ENCODE assay signal across 20 cellular contexts in the genomic region with DNA sequence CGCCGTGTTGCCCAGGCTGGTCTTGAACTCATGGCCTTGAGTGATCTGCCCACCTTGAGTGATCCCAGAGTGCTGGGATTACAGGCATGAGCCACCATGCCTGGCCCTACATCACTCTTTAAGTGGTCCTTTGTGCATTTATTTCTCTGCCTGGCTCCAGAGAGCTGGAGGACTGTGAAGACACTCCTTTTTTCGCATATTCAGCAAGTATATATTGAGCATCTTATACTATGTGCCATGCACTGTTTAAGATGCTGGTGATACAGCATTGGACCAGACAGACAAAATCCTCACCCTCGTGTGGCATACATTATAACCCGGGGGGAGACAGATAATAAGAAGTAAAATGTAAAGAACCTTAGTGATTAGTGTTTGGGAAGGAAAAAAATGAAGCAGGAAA.
A peak's percentile ranks its signal among the peaks of the same experiment; 100 is the strongest.
DNase-seq lines count a peak whose midpoint lies in the region; ATAC-seq and TF ChIP-seq lines count a peak whose summit lies in the region.
"Had no signal": no experiment of that assay in that cellular context is flagged by ENCODE, and none has a peak within 500 bp of the region (broad histone marks: within the 10 kb centered on the region; RNA-seq: fewer than 3 reads in every experiment).

No MANE protein-coding gene starts in this region.

- H3K36me3 Mint-ChIP-seq in T-helper 1 cell treated with Interleukin-12 subunit alpha and Interleukin-12 subunit beta and Interleukin-4 antibody, amounts not matched to agents 30 μg/mL and 1 μg/mL, for 36 hours (ENCODE audit: low read depth) = peaks cover 19% of the 10 kb centered on the region
- H3K36me3 Mint-ChIP-seq in CD8-positive, alpha-beta T cell = peaks cover 20% of the 10 kb centered on the region
- H3K36me3 Mint-ChIP-seq in activated CD4-positive, alpha-beta memory T cell treated with anti-CD3 and anti-CD28 coated beads, Interleukin-2, amount 10 ng/mL, durations not matched to agents 7 days and 5 days (ENCODE audit: low read depth) = peaks cover 53% of the 10 kb centered on the region

- H3K4me2 ChIP-seq in mesenchymal stem cell (ENCODE audit: low read length, poor library complexity, severe bottlenecking) = no peak overlapping the region

- H2AFZ ChIP-seq in mesenchymal stem cell (ENCODE audit: low read depth, low read length) = no peak overlapping the region

- peak overlapping the region; percentile 32 for H3K4me3 Mint-ChIP-seq in T-helper 1 cell treated with Interleukin-12 subunit alpha and Interleukin-12 subunit beta and Interleukin-4 antibody, amounts not matched to agents 30 μg/mL and 1 μg/mL, for 36 hours
- H3K4me3 Mint-ChIP-seq in CD8-positive, alpha-beta T cell = no peak overlapping the region
- H3K4me3 Mint-ChIP-seq in activated CD4-positive, alpha-beta memory T cell treated with anti-CD3 and anti-CD28 coated beads, Interleukin-2, amount 10 ng/mL, durations not matched to agents 7 days and 5 days = no peak overlapping the region

- H2BK15ac ChIP-seq in mesenchymal stem cell (ENCODE audit: low read depth, poor library complexity, severe bottlenecking) = peak overlapping the region; percentile 82

- no peak overlapping the region for H3K23ac ChIP-seq in mesenchymal stem cell (ENCODE audit: low read length in 2 of 2)

- no peak overlapping the region for H3K4ac ChIP-seq in mesenchymal stem cell (ENCODE audit: low read depth in 1 of 2, low read length in 2 of 2)

- H4K91ac ChIP-seq in mesenchymal stem cell (ENCODE audit: low read length) = no peak overlapping the region

- H2BK120ac ChIP-seq in mesenchymal stem cell (ENCODE audit: low read depth, low read length) = no peak overlapping the region

- 97% methylated on average over 4 of the region's 5 CpGs for WGBS in mesenchymal stem cell

- no peak for TF ChIP-seq CTCF in CD8-positive, alpha-beta T cell (IDR thresholded peaks at IDR 0.05)
- TF ChIP-seq CTCF in omental fat pad (IDR thresholded peaks at IDR 0.05) = no peak

- H3K9me3 ChIP-seq in CD8-positive, alpha-beta T cell (ENCODE audit: low read length) = no peaks in the 10 kb centered on the region
- H3K9me3 ChIP-seq in mesenchymal stem cell (ENCODE audit: control insufficient read depth, low read length) = no peaks in the 10 kb centered on the region
- H3K9me3 ChIP-seq: BLaER1, right atrium auricular region had no signal

- H3K27me3 Mint-ChIP-seq in T-helper 1 cell treated with Interleukin-12 subunit alpha and Interleukin-12 subunit beta and Interleukin-4 antibody, amounts not matched to agents 30 μg/mL and 1 μg/mL, for 36 hours (ENCODE audit: low read depth) = no peaks in the 10 kb centered on the region
- no peaks in the 10 kb centered on the region for H3K27me3 Mint-ChIP-seq in CD8-positive, alpha-beta T cell (ENCODE audit: low read depth)
- H3K27me3 Mint-ChIP-seq in activated CD4-positive, alpha-beta memory T cell treated with anti-CD3 and anti-CD28 coated beads, Interleukin-2, amount 10 ng/mL, durations not matched to agents 7 days and 5 days = no peaks in the 10 kb centered on the region
- H3K27me3 Mint-ChIP-seq: IgD-negative memory B cell had no signal

- H4K8ac ChIP-seq in mesenchymal stem cell (ENCODE audit: low read length) = no peak overlapping the region

- H3K27ac ChIP-seq in CD8-positive, alpha-beta T cell (ENCODE audit: low read depth, low read length) = no peak overlapping the region
- no peak overlapping the region for H3K27ac ChIP-seq in mesenchymal stem cell (ENCODE audit: low read length, poor library complexity, severe bottlenecking)
- H3K27ac ChIP-seq: BLaER1, HL-60, right atrium auricular region had no signal

- H3K27ac Mint-ChIP-seq in T-helper 1 cell treated with Interleukin-12 subunit alpha and Interleukin-12 subunit beta and Interleukin-4 antibody, amounts not matched to agents 30 μg/mL and 1 μg/mL, for 36 hours = peak overlapping the region; percentile 64
- H3K27ac Mint-ChIP-seq in CD8-positive, alpha-beta T cell = peak overlapping the region; percentile 89
- H3K27ac Mint-ChIP-seq in activated CD4-positive, alpha-beta memory T cell treated with anti-CD3 and anti-CD28 coated beads, Interleukin-2, amount 10 ng/mL, durations not matched to agents 7 days and 5 days = peak overlapping the region; percentile 99

- H2BK5ac ChIP-seq in mesenchymal stem cell (ENCODE audit: low read depth, low read length, poor library complexity, severe bottlenecking) = no peak overlapping the region

- no peak overlapping the region for H3K4me3 ChIP-seq in CD8-positive, alpha-beta T cell (ENCODE audit: low read depth, low read length)
- no peak overlapping the region for H3K4me3 ChIP-seq in mesenchymal stem cell (ENCODE audit: insufficient read depth in 1 of 2, low read depth in 1 of 2, low read length in 2 of 2)
- H3K4me3 ChIP-seq: BLaER1, right atrium auricular region had no signal

- intact Hi-C loops in CD8-positive, alpha-beta T cell (cut with DNase I, micrococcal nuclease) = no loop called here

- H3K9ac ChIP-seq in mesenchymal stem cell (ENCODE audit: low read length) = no peak overlapping the region
- H3K9ac ChIP-seq: BLaER1 had no signal

- no peaks in the 10 kb centered on the region for H3K27me3 ChIP-seq in CD8-positive, alpha-beta T cell (ENCODE audit: insufficient read depth, low read length)
- no peaks in the 10 kb centered on the region for H3K27me3 ChIP-seq in mesenchymal stem cell (ENCODE audit: control insufficient read depth in 1 of 2, insufficient read depth in 1 of 2, low read length in 2 of 2)
- H3K27me3 ChIP-seq: BLaER1, right atrium auricular region had no signal

- H2AK5ac ChIP-seq in mesenchymal stem cell (ENCODE audit: low read length, severe bottlenecking) = no peak overlapping the region

- no peak for ATAC-seq in CD8-positive, alpha-beta T cell
- ATAC-seq in omental fat pad (ENCODE audit: low FRiP score) = no peak
- ATAC-seq: left ventricle myocardium superior had no signal

- H3K4me1 ChIP-seq in CD8-positive, alpha-beta T cell (ENCODE audit: insufficient read depth, low read length) = peaks cover 32% of the 10 kb centered on the region
- H3K4me1 ChIP-seq in mesenchymal stem cell (ENCODE audit: control insufficient read depth, insufficient read depth, low read depth, low read length) = peaks cover 13% of the 10 kb centered on the region

- POLR2A ChIA-PET in CD8-positive, alpha-beta T cell (lab: Charles Lee) = interaction anchor here (0.6 to 1.1 kb wide), 2 partner anchors 11 to 23 kb away, joined by 3 read pairs; no protein-coding TSS in a partner anchor
- POLR2A ChIA-PET in activated CD4-positive, alpha-beta memory T cell treated with anti-CD3 and anti-CD28 coated beads, Interleukin-2, amount 10 ng/mL, durations not matched to agents 7 days and 5 days (lab: Charles Lee) = interaction anchor here (1.0 to 5.1 kb wide), 4 partner anchors 11 to 24 kb away, joined by 3 to 20 read pairs (median 4); no protein-coding TSS in a partner anchor

- H2BK12ac ChIP-seq in mesenchymal stem cell (ENCODE audit: low read length in 2 of 2) = peak overlapping the region in 1 of 2 experiments; percentile 62

- DNase-seq in T-helper 1 cell = no peak
- no peak for DNase-seq in CD8-positive, alpha-beta T cell
- DNase-seq in activated CD4-positive, alpha-beta memory T cell treated with anti-CD3 and anti-CD28 coated beads, Interleukin-2, amount 10 ng/mL, durations not matched to agents 7 days and 5 days = no peak
- no peak for DNase-seq in mesenchymal stem cell
- DNase-seq in midbrain (lab: John Stamatoyannopoulos, UW) = no peak
- DNase-seq in omental fat pad (ENCODE audit: low spot score) = no peak
- no peak for DNase-seq in SHP77 (lab: John Stamatoyannopoulos, UW)
- DNase-seq: 8988T, cortex of kidney, DMS 273 treated with DMSO at 0.1 percent for 48 hours, left ventricle myocardium superior, MM.1S, NCI-H1436, NCI-H526 treated with DMSO at 0.1 percent for 48 hours, nucleus accumbens had no signal

- no peak overlapping the region for H3K14ac ChIP-seq in mesenchymal stem cell (ENCODE audit: low read length in 2 of 2)

- peaks cover 67% of the 10 kb centered on the region for H3K4me1 Mint-ChIP-seq in T-helper 1 cell treated with Interleukin-12 subunit alpha and Interleukin-12 subunit beta and Interleukin-4 antibody, amounts not matched to agents 30 μg/mL and 1 μg/mL, for 36 hours (ENCODE audit: low read depth)
- H3K4me1 Mint-ChIP-seq in CD8-positive, alpha-beta T cell (ENCODE audit: low read depth) = peaks cover 71% of the 10 kb centered on the region
- peaks cover 78% of the 10 kb centered on the region for H3K4me1 Mint-ChIP-seq in activated CD4-positive, alpha-beta memory T cell treated with anti-CD3 and anti-CD28 coated beads, Interleukin-2, amount 10 ng/mL, durations not matched to agents 7 days and 5 days

- no peaks in the 10 kb centered on the region for H3K36me3 ChIP-seq in CD8-positive, alpha-beta T cell (ENCODE audit: insufficient read depth, low read length)
- peaks cover 12 to 22% of the 10 kb centered on the region in 2 experiments for H3K36me3 ChIP-seq in mesenchymal stem cell (ENCODE audit: control insufficient read depth in 1 of 2, insufficient read depth in 2 of 2, low read depth in 1 of 2, low read length in 2 of 2)
- H3K36me3 ChIP-seq: right atrium auricular region had no signal

- no peaks in the 10 kb centered on the region for H3K9me3 Mint-ChIP-seq in T-helper 1 cell treated with Interleukin-12 subunit alpha and Interleukin-12 subunit beta and Interleukin-4 antibody, amounts not matched to agents 30 μg/mL and 1 μg/mL, for 36 hours
- no peaks in the 10 kb centered on the region for H3K9me3 Mint-ChIP-seq in CD8-positive, alpha-beta T cell
- H3K9me3 Mint-ChIP-seq in activated CD4-positive, alpha-beta memory T cell treated with anti-CD3 and anti-CD28 coated beads, Interleukin-2, amount 10 ng/mL, durations not matched to agents 7 days and 5 days = no peaks in the 10 kb centered on the region
- H3K9me3 Mint-ChIP-seq: IgD-negative memory B cell had no signal

- peak overlapping the region in 1 of 2 experiments; percentile 78 for H3K18ac ChIP-seq in mesenchymal stem cell (ENCODE audit: low read depth in 1 of 2, low read length in 2 of 2)

- peaks cover 25% of the 10 kb centered on the region for H3K79me1 ChIP-seq in mesenchymal stem cell (replicated peaks; ENCODE audit: low read length, poor library complexity, severe bottlenecking)

- CTCF ChIA-PET in CD8-positive, alpha-beta T cell (lab: Charles Lee) = interaction anchor here (0.9 kb wide), 1 partner anchor 10 kb away, joined by 4 read pairs; no protein-coding TSS in a partner anchor
- CTCF ChIA-PET in activated CD4-positive, alpha-beta memory T cell treated with anti-CD3 and anti-CD28 coated beads, Interleukin-2, amount 10 ng/mL, durations not matched to agents 7 days and 5 days (lab: Charles Lee) = interaction anchor here (1.2 kb wide), 1 partner anchor 23 kb away, joined by 7 read pairs; no protein-coding TSS in a partner anchor
